23 cellular contexts compared by ENCODE assay signal in the genomic region with DNA sequence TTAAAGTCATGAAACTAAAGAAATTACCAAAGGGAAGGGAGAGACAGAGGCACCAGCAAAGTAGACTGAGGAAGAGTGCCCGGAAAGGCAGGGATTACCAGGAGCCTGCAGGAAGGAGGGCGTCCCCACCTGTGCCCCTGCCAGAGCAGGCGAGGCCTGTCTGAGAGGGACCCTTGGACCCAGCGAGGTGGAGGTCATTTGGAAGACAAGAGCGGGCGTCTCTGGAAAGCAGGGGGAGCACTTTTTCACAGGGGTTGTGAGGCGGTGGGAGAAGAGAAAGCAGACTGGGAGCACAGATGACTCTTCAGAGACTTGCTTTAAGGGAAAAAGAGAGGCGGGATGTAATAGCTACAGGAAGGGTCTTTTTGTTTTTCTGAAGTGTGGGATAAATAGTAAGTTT. TPM values are rescaled to one million over a fixed set of nuclear protein-coding genes. Genes with fewer than 3 reads are reported as not detected.
DNase-seq lines count a peak whose midpoint lies in the region; ATAC-seq and TF ChIP-seq lines count a peak whose summit lies in the region.
"Had no signal": no experiment of that assay in that cellular context is flagged by ENCODE, and none has a peak within 500 bp of the region (broad histone marks: within the 10 kb centered on the region; RNA-seq: fewer than 3 reads in every experiment).

No MANE protein-coding gene starts in this region.

- H3K27me3 Mint-ChIP-seq in brain, result no peaks in the 10 kb centered on the region

- peak overlapping the region; percentile 24 for H3K27ac ChIP-seq in lower lobe of right lung
- H3K27ac ChIP-seq: RWPE1 had no signal

- peaks cover 7% of the 10 kb centered on the region for H3K36me3 Mint-ChIP-seq in brain
- H3K36me3 Mint-ChIP-seq: CD14-positive monocyte had no signal

- no peaks in the 10 kb centered on the region for H3K9me3 Mint-ChIP-seq in brain
- H3K9me3 Mint-ChIP-seq: CD14-positive monocyte had no signal

- no peak overlapping the region for H3K4me3 ChIP-seq in lower lobe of right lung

- H3K27me3 ChIP-seq in lower lobe of right lung (ENCODE audit: low read depth), result no peaks in the 10 kb centered on the region

- no peak overlapping the region for H3K4me3 Mint-ChIP-seq in brain
- H3K4me3 Mint-ChIP-seq: B cell had no signal

- no peaks in the 10 kb centered on the region for H3K9me3 ChIP-seq in lower lobe of right lung

- H3K4me1 Mint-ChIP-seq in brain, result peaks cover 22% of the 10 kb centered on the region
- H3K4me1 Mint-ChIP-seq: B cell had no signal

- TF ChIP-seq CTCF in brain (conservative IDR thresholded peaks at IDR 0.05) (no peak), lower lobe of right lung (IDR thresholded peaks at IDR 0.05) (no peak)

- H3K4me1 ChIP-seq in lower lobe of right lung, result no peaks in the 10 kb centered on the region

- H3K36me3 ChIP-seq in lower lobe of right lung, result no peaks in the 10 kb centered on the region

- ATAC-seq in Right ventricle myocardium inferior (no peak), lower lobe of right lung (no peak)
- ATAC-seq: HCT116, SK-N-SH treated with all-trans-retinoic acid at 6 μM for 48 hours had no signal

- DNase-seq in cardiac septum (ENCODE audit: low spot score) (peak; percentile 26), Right ventricle myocardium inferior (ENCODE audit: missing footprints) (no peak), lower lobe of right lung (no peak), cerebellum (ENCODE audit: low spot score) (no peak), HPDE6-E6E7 (ENCODE audit: extremely low spot score) (no peak), T-helper 9 cell (no peak)
- DNase-seq: EL; GF-D8; KG1; NCI-H1092; NCI-H146; NCI-H2029 treated with DMSO at 0.1 percent for 48 hours; NCI-H345; NCI-H524; NCI-H774; NK-92 treated with Interleukin-12 subunit alpha and Interleukin-12 subunit beta, amount 100 ng/mL, for 24 hours; SIG-M5 had no signal

- peak overlapping the region in 3 of 5 experiments; percentile 24 to 78 (median 76) for H3K27ac Mint-ChIP-seq in brain
- H3K27ac Mint-ChIP-seq: B cell had no signal

- intact Hi-C loops in cardiac septum (cut with DNase I) (no loop called here), Right ventricle myocardium inferior (cut with DNase I) (no loop called here), lower lobe of right lung (cut with DNase I) (no loop called here)

RNA-seq across cellular contexts. Expression of gene SLC2A8, which starts 27.5 kb away (rescaled TPM):
- 14.5 TPM for total RNA-seq in cardiac septum
- total RNA-seq in Right ventricle myocardium inferior, result 15.0 TPM
- polyA plus RNA-seq in brain (ENCODE audit: insufficient read depth, low read depth, low replicate concordance), result 23.4 TPM
- total RNA-seq in lower lobe of right lung, result 18.5 TPM
- 21.3 TPM for total RNA-seq in cerebellum

RNA-seq across cellular contexts. Expression of gene ZNF79, which starts 54.8 kb away (rescaled TPM):
- 5.5 TPM for total RNA-seq in cardiac septum
- total RNA-seq in Right ventricle myocardium inferior, result 6.1 TPM
- 6.6 TPM for polyA plus RNA-seq in brain (ENCODE audit: insufficient read depth, low read depth, low replicate concordance)
- total RNA-seq in lower lobe of right lung, result 9.5 TPM
- total RNA-seq in cerebellum, result 11.9 TPM
